ENCODE assay signal across 8 cellular contexts in the genomic region with DNA sequence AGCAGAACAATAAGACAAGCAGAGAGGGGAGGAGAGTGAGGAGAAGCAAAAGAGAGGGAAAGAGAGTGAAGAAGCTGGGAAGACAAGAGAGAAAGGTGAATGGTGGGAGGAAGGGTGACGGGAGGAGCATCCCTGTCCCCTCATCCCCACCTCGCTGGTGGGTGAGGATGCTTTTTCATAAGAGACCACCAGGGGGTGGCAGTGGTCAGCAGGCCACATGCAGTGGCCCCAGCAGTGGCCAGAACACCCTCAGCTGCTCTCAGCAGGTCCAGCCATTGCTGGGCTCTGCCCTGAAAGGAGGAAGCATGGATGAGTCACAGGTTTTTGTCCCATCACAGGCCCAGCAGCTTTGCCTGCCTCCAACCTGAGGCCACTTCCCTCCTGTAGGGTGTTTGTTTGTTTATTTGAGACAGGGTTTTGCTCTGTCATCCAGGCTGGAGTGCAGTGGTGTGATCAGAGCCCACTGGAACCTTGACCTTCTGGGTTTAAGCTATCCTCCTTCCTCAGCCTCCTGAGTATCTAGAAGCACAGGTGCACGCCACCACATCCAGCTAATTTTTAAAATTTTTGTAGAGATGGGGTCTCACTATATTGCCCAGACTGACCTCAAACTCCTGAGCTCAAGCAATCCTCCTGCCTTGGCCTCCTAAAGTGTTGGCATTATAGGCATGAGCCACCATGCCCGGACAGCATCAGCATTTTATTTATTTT. TPM values are rescaled to one million over a fixed set of nuclear protein-coding genes. Genes with fewer than 3 reads are reported as not detected.
A peak's percentile ranks its signal among the peaks of the same experiment; 100 is the strongest.
DNase-seq lines count a peak whose midpoint lies in the region; ATAC-seq, FAIRE-seq and TF ChIP-seq lines count a peak whose summit lies in the region.

No MANE protein-coding gene starts in this region.

- TF ChIP-seq POLR2A in endothelial cell of umbilical vein (IDR thresholded peaks at IDR 0.05; ENCODE audit: low read depth, low read length): no peak
- TF ChIP-seq POLR2A in tibial nerve (IDR thresholded peaks at IDR 0.05): no peak

- no peak overlapping the region for H3K4me3 ChIP-seq in endothelial cell of umbilical vein (replicated peaks in 1 of 3; ENCODE audit: insufficient read depth in 1 of 3, low read depth in 1 of 3, low read length in 3 of 3)
- H3K4me3 ChIP-seq in mesendoderm (ENCODE audit: low read length): no peak overlapping the region
- H3K4me3 ChIP-seq in tibial nerve: no peak overlapping the region

- H3K23ac ChIP-seq in mesendoderm (ENCODE audit: low read length): no peak overlapping the region

- TF ChIP-seq CTCF in activated B cell treated with CpG ODN at 0.5 μM for 24 hours (IDR thresholded peaks at IDR 0.05): no peak
- peak; percentile 70 to 79 for TF ChIP-seq CTCF in endothelial cell of umbilical vein (IDR thresholded peaks at IDR 0.05; ENCODE audit: extremely low read depth in 1 of 2, insufficient read depth in 1 of 2, low read depth in 1 of 2, low read length in 2 of 2)
- TF ChIP-seq CTCF in tibial nerve (IDR thresholded peaks at IDR 0.05): peak; percentile 43 to 84 (median 48)

- H4K8ac ChIP-seq in mesendoderm (ENCODE audit: low read depth, low read length): no peak overlapping the region

- no peaks in the 10 kb centered on the region for H3K36me3 ChIP-seq in endothelial cell of umbilical vein (ENCODE audit: control insufficient read depth in 2 of 2, extremely low read depth in 1 of 2, insufficient read depth in 2 of 2, low read length in 2 of 2)
- no peaks in the 10 kb centered on the region for H3K36me3 ChIP-seq in mesendoderm (ENCODE audit: control insufficient read depth, insufficient read depth, low read length)
- H3K36me3 ChIP-seq in tibial nerve: no peaks in the 10 kb centered on the region

- no peaks in the 10 kb centered on the region for H3K9me1 ChIP-seq in endothelial cell of umbilical vein (replicated peaks; ENCODE audit: control insufficient read depth, extremely low read depth, insufficient read depth, low read length)

- CTCF ChIA-PET in activated B cell treated with CpG ODN at 0.5 μM for 24 hours (lab: Charles Lee): interaction anchor here (0.7 to 9.5 kb wide), 18 partner anchors 8 to 259 kb away, joined by 3 to 113 read pairs (median 4); partner anchors contain the start of genes C6orf89, MTCH1 and PIM1
- CTCF ChIA-PET in endothelial cell of umbilical vein (lab: Charles Lee): interaction anchor here (0.6 to 6.3 kb wide), 28 partner anchors 9 to 192 kb away, joined by 3 to 92 read pairs (median 4); partner anchors contain the start of gene PIM1

- H3K27ac Mint-ChIP-seq in activated B cell treated with CpG ODN at 0.5 μM for 24 hours: peak overlapping the region; percentile 68

- no CpG with 5 or more reads among the region's 4 CpGs for WGBS in mesendoderm (ENCODE audit: extremely low coverage, insufficient coverage, low lambda C conversion rate)
- WGBS in tibial nerve, 2 donors: 60 to 63% methylated on average over 4 of the region's 4 CpGs

- H3K4ac ChIP-seq in mesendoderm (ENCODE audit: low read depth, low read length): no peak overlapping the region

- ATAC-seq in activated B cell treated with CpG ODN at 0.5 μM for 24 hours (ENCODE audit: low read depth): peak; percentile 63

- H3K9ac ChIP-seq in endothelial cell of umbilical vein (replicated peaks; ENCODE audit: extremely low read depth, insufficient read depth, low read length) (no peak overlapping the region), mesendoderm (ENCODE audit: low read length) (no peak overlapping the region)

- no peaks in the 10 kb centered on the region for H3K79me1 ChIP-seq in mesendoderm (ENCODE audit: low read length)

- H4K5ac ChIP-seq in mesendoderm (ENCODE audit: low read length): no peak overlapping the region

- H3K36me3 Mint-ChIP-seq in activated B cell treated with CpG ODN at 0.5 μM for 24 hours (ENCODE audit: low read depth): peaks cover 91% of the 10 kb centered on the region

- H3K18ac ChIP-seq in mesendoderm (ENCODE audit: low read length): no peak overlapping the region

- H3K27me3 Mint-ChIP-seq in activated B cell treated with CpG ODN at 0.5 μM for 24 hours: no peaks in the 10 kb centered on the region

- POLR2A ChIA-PET in activated B cell treated with CpG ODN at 0.5 μM for 24 hours (lab: Charles Lee) (interaction anchor here (0.6 to 24.7 kb wide), 18 partner anchors 9 to 180 kb away, joined by 3 to 519 read pairs (median 6); partner anchors contain the start of genes C6orf89, FGD2, MTCH1 and PIM1), endothelial cell of umbilical vein (lab: Charles Lee) (interaction anchor here (1.0 to 1.7 kb wide), 3 partner anchors 24 to 180 kb away, joined by 3 to 5 read pairs (median 3); no protein-coding TSS in a partner anchor)

- H2BK120ac ChIP-seq in mesendoderm (ENCODE audit: low read depth, low read length): no peak overlapping the region

- H3K4me2 ChIP-seq in endothelial cell of umbilical vein (ENCODE audit: insufficient read depth, low read length) (no peak overlapping the region), mesendoderm (ENCODE audit: low read length) (no peak overlapping the region)

- FAIRE-seq in endothelial cell of umbilical vein (lab: Jason Lieb, UNC): peak; percentile 98

- peak in 1 of 2 donors; percentile 23 for TF ChIP-seq EP300 in tibial nerve (IDR thresholded peaks at IDR 0.05)

- H2AFZ ChIP-seq in endothelial cell of umbilical vein (ENCODE audit: low read depth, low read length): no peak overlapping the region

- no peak overlapping the region for H2BK5ac ChIP-seq in mesendoderm (ENCODE audit: low read length)

- peaks cover 5% of the 10 kb centered on the region for H3K9me3 Mint-ChIP-seq in activated B cell treated with CpG ODN at 0.5 μM for 24 hours

- H3K4me1 ChIP-seq in endothelial cell of umbilical vein (ENCODE audit: control insufficient read depth, extremely low read depth, insufficient read depth, low read length) (no peaks in the 10 kb centered on the region), mesendoderm (ENCODE audit: control insufficient read depth, low read depth, low read length) (no peaks in the 10 kb centered on the region), tibial nerve (no peaks in the 10 kb centered on the region)

- H3K27me3 ChIP-seq in endothelial cell of umbilical vein (ENCODE audit: control insufficient read depth in 2 of 2, insufficient read depth in 2 of 2, low read length in 2 of 2) (peaks cover 0 to 3% of the 10 kb centered on the region in 2 experiments), mesendoderm (ENCODE audit: insufficient read depth, low read length, poor library complexity) (no peaks in the 10 kb centered on the region), tibial nerve (no peaks in the 10 kb centered on the region)

- no peak overlapping the region for H3K56ac ChIP-seq in mesendoderm (ENCODE audit: low read length)

- no peak overlapping the region for H3K27ac ChIP-seq in endothelial cell of umbilical vein (ENCODE audit: insufficient read depth, low read depth, low read length)
- H3K27ac ChIP-seq in mesendoderm (ENCODE audit: low read depth, low read length): no peak overlapping the region
- H3K27ac ChIP-seq in tibial nerve: no peak overlapping the region

- H2BK15ac ChIP-seq in mesendoderm (replicated peaks; ENCODE audit: low read depth): no peak overlapping the region

- no peak overlapping the region for H2AK5ac ChIP-seq in mesendoderm (ENCODE audit: low read length)

- no peak overlapping the region for H3K4me3 Mint-ChIP-seq in activated B cell treated with CpG ODN at 0.5 μM for 24 hours

- peaks cover 50% of the 10 kb centered on the region for H3K4me1 Mint-ChIP-seq in activated B cell treated with CpG ODN at 0.5 μM for 24 hours

- intact Hi-C loops in activated B cell treated with CpG ODN at 0.5 μM for 24 hours (cut with micrococcal nuclease): loop anchor here (1.0 to 5.0 kb wide), 4 partner anchors 22 to 179 kb away; no protein-coding TSS in a partner anchor
- intact Hi-C loops in endothelial cell of umbilical vein (cut with micrococcal nuclease): loop anchor here (1.0 to 10.0 kb wide), 6 partner anchors 22 to 285 kb away; no protein-coding TSS in a partner anchor

- H3K79me2 ChIP-seq in endothelial cell of umbilical vein (ENCODE audit: control insufficient read depth, insufficient read depth, low read length) (no peaks in the 10 kb centered on the region), mesendoderm (ENCODE audit: control insufficient read depth, insufficient read depth, low read length) (no peaks in the 10 kb centered on the region)

- no TSS peak for BruUV-seq in endothelial cell of umbilical vein (replicated peaks; lab: Mats Ljungman, UMichigan)

- H3K9me3 ChIP-seq in endothelial cell of umbilical vein (replicated peaks; ENCODE audit: control insufficient read depth, insufficient read depth, low read length) (no peaks in the 10 kb centered on the region), tibial nerve (peaks cover 0 to 5% (median 0%) of the 10 kb centered on the region in 4 donors)

- dilution Hi-C loops in endothelial cell of umbilical vein (cut with MboI; ENCODE audit: extremely low pct_ligation_motif_present, low sequenced_read_pairs): no loop called here

- H4K20me1 ChIP-seq in endothelial cell of umbilical vein (replicated peaks; ENCODE audit: control insufficient read depth, extremely low read depth, insufficient read depth, low read length): no peaks in the 10 kb centered on the region

- DNase-seq in 8988T (peak; percentile 50), GM04504 (ENCODE audit: low read depth) (peak; percentile 64), NCI-H1105 treated with DMSO at 0.1 percent for 48 hours (lab: John Stamatoyannopoulos, UW) (peak; percentile 12), activated B cell treated with CpG ODN at 0.5 μM for 24 hours (no peak), endothelial cell of umbilical vein (ENCODE audit: low read depth, low spot score) (peak; percentile 77), mesendoderm (peak; percentile 95), tibial nerve (ENCODE audit: low spot score in 2 of 2) (peak in 1 of 2 donors; percentile 56), DMS79 (lab: John Stamatoyannopoulos, UW) (no peak)

RNA-seq across cellular contexts. Expression of gene FGD2, which starts 23.9 kb away (rescaled TPM):
- total RNA-seq in activated B cell treated with CpG ODN at 0.5 μM for 24 hours (362 and 435 TPM in 2 replicates), endothelial cell of umbilical vein (not detected in 2 replicates), tibial nerve (100 to 1,000 TPM in 1 of 4 donors, 10 to 100 TPM in 3; 40.9 to 182 (median 48.5) TPM)
- polyA plus RNA-seq in endothelial cell of umbilical vein: not detected in 2 replicates
- polyA plus RNA-seq in endothelial cell of umbilical vein (2011; cell fraction: cytosol; rRNA removed): 0.03 TPM in 1 of 2 replicates, not detected in the other
- polyA plus RNA-seq in endothelial cell of umbilical vein (2011; cell fraction: nucleus; rRNA removed): not detected in 2 replicates
- not detected in 2 replicates for polyA plus RNA-seq in endothelial cell of umbilical vein (2012)
- not detected in 2 replicates for polyA minus RNA-seq in endothelial cell of umbilical vein
- not detected for polyA minus RNA-seq in endothelial cell of umbilical vein (2011; cell fraction: cytosol; rRNA and poly(A)+ RNA removed)
- not detected in 2 replicates for polyA minus RNA-seq in endothelial cell of umbilical vein (2011; cell fraction: nucleus; rRNA and poly(A)+ RNA removed)
- polyA plus RNA-seq in mesendoderm (2013, experiment 1 of 2): 0.18 TPM
- 0.20 TPM for polyA plus RNA-seq in mesendoderm (2013, experiment 2 of 2)

RNA-seq across cellular contexts. Expression of gene MTCH1, which starts 43.4 kb away (rescaled TPM):
- total RNA-seq in activated B cell treated with CpG ODN at 0.5 μM for 24 hours (128 and 133 TPM in 2 replicates), endothelial cell of umbilical vein (218 and 226 TPM in 2 replicates), tibial nerve (100 to 1,000 TPM; 277 to 347 (median 301) TPM)
- polyA plus RNA-seq in endothelial cell of umbilical vein: 206 and 228 TPM in 2 replicates
- polyA plus RNA-seq in endothelial cell of umbilical vein (2011; cell fraction: cytosol; rRNA removed): 198 and 207 TPM in 2 replicates
- 220 TPM in 2 replicates for polyA plus RNA-seq in endothelial cell of umbilical vein (2011; cell fraction: nucleus; rRNA removed)
- polyA plus RNA-seq in endothelial cell of umbilical vein (2012): 213 and 240 TPM in 2 replicates
- polyA minus RNA-seq in endothelial cell of umbilical vein: 178 and 180 TPM in 2 replicates
- polyA minus RNA-seq in endothelial cell of umbilical vein (2011; cell fraction: cytosol; rRNA and poly(A)+ RNA removed): 71.8 TPM
- 89.6 and 94.9 TPM in 2 replicates for polyA minus RNA-seq in endothelial cell of umbilical vein (2011; cell fraction: nucleus; rRNA and poly(A)+ RNA removed)
- 117 TPM for polyA plus RNA-seq in mesendoderm (2013, experiment 1 of 2)
- polyA plus RNA-seq in mesendoderm (2013, experiment 2 of 2): 118 TPM

Comparison
In these comparisons a context has a peak if more than half of its experiments do, and no peak if none do; other contexts are left out.
1. DNase-seq: peak in 8988T (single experiment), GM04504 (single experiment), NCI-H1105 treated with DMSO at 0.1 percent for 48 hours (single experiment), endothelial cell of umbilical vein (single experiment) and mesendoderm (single experiment); none in activated B cell treated with CpG ODN at 0.5 μM for 24 hours (single experiment) and DMS79 (single experiment).
2. RNA of gene FGD2, which starts 23.9 kb away (total RNA-seq): 362 to 435 TPM in activated B cell treated with CpG ODN at 0.5 μM for 24 hours and 40.9 to 182 TPM in tibial nerve; not detected in endothelial cell of umbilical vein; every median in the first group is over 10 times any median in the second.